In genomic region chr15:80841537-80841936, GRCh38 we compare ENCODE assay signal across 1 cellular context.
TF ChIP-seq lines count a peak whose summit lies in the region.

No MANE protein-coding gene starts in this region.

TF ChIP-seq in K562, 482 proteins besides CTCF, POLR2A, EP300 and RAD21 (continued from another document):
- no peak for TF ChIP-seq ZBTB9 (CRISPR knock-in tag; IDR thresholded peaks at IDR 0.05)
- TF ChIP-seq NELFE (IDR thresholded peaks at IDR 0.05; ENCODE audit: insufficient read depth, insufficient read length) = no peak
- peak; percentile 82 for TF ChIP-seq NFYB (IDR thresholded peaks at IDR 0.05; ENCODE audit: extremely low read depth, insufficient read length)
- TF ChIP-seq RBM39 (optimal IDR thresholded peaks at IDR 0.05; ENCODE audit: low read depth, low read length) = no peak
TF ChIP-seq in K562: peak in this region for 4.
